In the genomic region with DNA sequence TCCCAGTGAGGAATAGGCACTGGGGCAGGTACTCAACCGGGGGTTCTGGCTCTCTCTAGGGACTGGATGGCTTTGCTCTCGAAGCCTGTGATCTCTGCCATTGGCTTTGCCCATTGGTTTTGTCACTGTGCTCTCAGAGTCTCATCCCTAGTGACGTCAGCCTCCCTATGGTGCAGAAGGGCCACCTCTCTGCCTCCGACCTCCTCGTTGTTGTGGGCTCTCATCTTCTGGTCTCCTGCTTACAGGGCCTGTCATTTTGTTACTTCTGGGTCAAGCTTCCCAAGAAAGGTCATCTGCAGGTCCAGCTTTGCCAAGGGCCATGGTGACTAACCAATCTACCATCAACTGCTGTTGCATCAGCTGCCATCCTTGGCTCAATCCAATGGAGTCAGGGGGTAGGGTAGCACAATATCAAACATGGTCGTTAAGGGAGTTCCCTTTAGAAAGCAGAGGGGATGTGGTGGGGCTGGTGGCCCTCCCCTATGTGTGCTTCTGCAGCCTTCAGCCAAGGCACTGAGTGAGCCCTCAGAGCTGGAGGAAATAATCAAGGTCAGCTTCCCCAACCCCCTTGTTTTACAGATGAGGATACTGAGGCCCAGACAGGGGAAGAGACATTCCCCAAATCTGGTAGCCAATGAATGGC, we compare ENCODE assay signal across 1 cellular context.
A peak's percentile ranks its signal among the peaks of the same experiment; 100 is the strongest.
TF ChIP-seq lines count a peak whose summit lies in the region.

No MANE protein-coding gene starts in this region.

TF ChIP-seq in HepG2, 621 proteins besides CTCF, POLR2A, EP300 and RAD21:
- 0 out of 2 replicates have a peak, but pooled peaks have one; percentile 46 for TF ChIP-seq ATF7 (IDR thresholded peaks at IDR 0.05)
- no peak for TF ChIP-seq ATF7 (CRISPR knock-in tag; IDR thresholded peaks at IDR 0.05)
- TF ChIP-seq NAIF1 (CRISPR knock-in tag; IDR thresholded peaks at IDR 0.05; ENCODE audit: borderline replicate concordance) = no peak
- no peak for TF ChIP-seq ZNF674 (CRISPR knock-in tag; IDR thresholded peaks at IDR 0.05; ENCODE audit: low read depth)
- peak; percentile 88 for TF ChIP-seq CREB1 (IDR thresholded peaks at IDR 0.05)
- no peak for TF ChIP-seq CREB1 (CRISPR knock-in tag; IDR thresholded peaks at IDR 0.05)
- no peak for TF ChIP-seq ZSCAN20 (CRISPR knock-in tag; IDR thresholded peaks at IDR 0.05; ENCODE audit: borderline replicate concordance)
- TF ChIP-seq BRCA1 (CRISPR knock-in tag; IDR thresholded peaks at IDR 0.05) = no peak
